9 cellular contexts compared by ENCODE assay signal in genomic region chr20:21074605-21075336, GRCh38. TPM values are rescaled to one million over a fixed set of nuclear protein-coding genes. Genes with fewer than 3 reads are reported as not detected.
DNase-seq lines count a peak whose midpoint lies in the region; ATAC-seq and TF ChIP-seq lines count a peak whose summit lies in the region.
"Had no signal": no experiment of that assay in that cellular context is flagged by ENCODE, and none has a peak within 500 bp of the region (broad histone marks: within the 10 kb centered on the region; RNA-seq: fewer than 3 reads in every experiment).

No MANE protein-coding gene starts in this region.

- intact Hi-C loops in mucosa of descending colon (cut with DNase I, micrococcal nuclease) = no loop called here
- intact Hi-C loops in Calu3 (cut with micrococcal nuclease; ENCODE audit: unreplicated experiment) = no loop called here

- no peaks in the 10 kb centered on the region for H3K4me1 Mint-ChIP-seq in Calu3 (ENCODE audit: low read depth, unreplicated experiment)

- H3K9ac ChIP-seq in OCI-LY3 (ENCODE audit: low read length) = no peak overlapping the region

- no peaks in the 10 kb centered on the region for H4K20me1 ChIP-seq in OCI-LY3 (ENCODE audit: insufficient read depth, low read length)

- no peak overlapping the region for H2AFZ ChIP-seq in OCI-LY3 (ENCODE audit: low read depth, low read length)

- H3K36me3 ChIP-seq in OCI-LY3 (replicated peaks; ENCODE audit: low read depth, low read length) (no peaks in the 10 kb centered on the region), mucosa of descending colon (ENCODE audit: low read depth) (no peaks in the 10 kb centered on the region)

- no peaks in the 10 kb centered on the region for H3K9me3 Mint-ChIP-seq in Calu3 (ENCODE audit: low read depth, unreplicated experiment)

- CTCF ChIA-PET in Calu3 (lab: Charles Lee) = no interaction called here

- peak; percentile 75 for ATAC-seq in GM19468 (IDR thresholded peaks at IDR 0.05; ENCODE audit: extremely low read depth, unreplicated experiment)
- ATAC-seq in HG03097 (IDR thresholded peaks at IDR 0.05; ENCODE audit: low FRiP score, unreplicated experiment) = peak; percentile 93
- ATAC-seq in mucosa of descending colon = no peak

- peaks cover 14% of the 10 kb centered on the region for H3K27me3 Mint-ChIP-seq in Calu3 (ENCODE audit: unreplicated experiment)

- DNase-seq in GM12864 (ENCODE audit: low read depth) (peak; percentile 16), mucosa of descending colon (no peak), C1 segment of cervical spinal cord (lab: John Stamatoyannopoulos, UW) (no peak), foreskin fibroblast (no peak), Calu3 (no peak)
- DNase-seq: NCI-H1436 had no signal

- no peak overlapping the region for H3K27ac Mint-ChIP-seq in Calu3 (ENCODE audit: unreplicated experiment)

- H3K79me2 ChIP-seq in OCI-LY3 (ENCODE audit: low read length) = no peaks in the 10 kb centered on the region

- BruUV-seq in Calu3 (replicated peaks; lab: Mats Ljungman, UMichigan) = no TSS peak

- TF ChIP-seq CTCF in GM12864 (IDR thresholded peaks at IDR 0.05; ENCODE audit: low read depth, low read length, missing control alignments) (no peak), OCI-LY3 (IDR thresholded peaks at IDR 0.05; ENCODE audit: low read depth, low read length) (no peak), mucosa of descending colon (IDR thresholded peaks at IDR 0.05) (no peak), foreskin fibroblast (IDR thresholded peaks at IDR 0.05; ENCODE audit: low read depth, low read length) (no peak), Calu3 (IDR thresholded peaks at IDR 0.05; ENCODE audit: unreplicated experiment) (no peak)

- H3K4me2 ChIP-seq in OCI-LY3 (ENCODE audit: low read length) = peak overlapping the region; percentile 57

- no peaks in the 10 kb centered on the region for H3K36me3 Mint-ChIP-seq in Calu3 (ENCODE audit: insufficient read depth, unreplicated experiment)

- peaks cover 62% of the 10 kb centered on the region for H3K27me3 ChIP-seq in OCI-LY3 (ENCODE audit: low read depth, low read length)

- no peak overlapping the region for H3K4me3 Mint-ChIP-seq in Calu3 (ENCODE audit: low read depth, unreplicated experiment)

- H3K9me3 ChIP-seq in OCI-LY3 (ENCODE audit: insufficient read depth, low read length) = no peaks in the 10 kb centered on the region
- no peaks in the 10 kb centered on the region for H3K9me3 ChIP-seq in mucosa of descending colon

- H3K4me1 ChIP-seq in OCI-LY3 (ENCODE audit: low read length) = peaks cover 11% of the 10 kb centered on the region
- H3K4me1 ChIP-seq in mucosa of descending colon (ENCODE audit: low read depth) = no peaks in the 10 kb centered on the region

- no peak overlapping the region for H3K27ac ChIP-seq in OCI-LY3 (ENCODE audit: low read length)

- no peak overlapping the region for H3K4me3 ChIP-seq in GM12864 (ENCODE audit: low read depth, low read length)
- H3K4me3 ChIP-seq in OCI-LY3 (ENCODE audit: low read length) = peak overlapping the region; percentile 22
- H3K4me3 ChIP-seq in mucosa of descending colon = no peak overlapping the region
- H3K4me3 ChIP-seq in foreskin fibroblast (ENCODE audit: low read depth in 1 of 2, low read length in 2 of 2) = no peak overlapping the region

RNA-seq across cellular contexts. Expression of gene LINC00237, which starts 31.4 kb away (rescaled TPM):
- total RNA-seq in mucosa of descending colon = not detected
- not detected in 2 replicates for total RNA-seq in Calu3 (2022)

RNA-seq across cellular contexts. Expression of gene KIZ, which starts 51.1 kb away (rescaled TPM):
- 100 to 1,000 TPM in 1 of 3 donors, 10 to 100 TPM in 1, 1 to 10 TPM in 1; 9.4 to 114 (median 14.2) TPM for total RNA-seq in mucosa of descending colon
- 2.6 and 3.3 TPM in 2 replicates for total RNA-seq in Calu3 (2022)
